1 cellular context compared by ENCODE assay signal in genomic region chr11:9982796-9983579, GRCh38.
TF ChIP-seq lines count a peak whose summit lies in the region.

No MANE protein-coding gene starts in this region.

TF ChIP-seq in K562, 482 proteins besides CTCF, POLR2A, EP300 and RAD21 (continued from another document):
- TF ChIP-seq ZNF592 (IDR thresholded peaks at IDR 0.05) (0 out of 2 replicates have a peak, but pooled peaks have one; percentile 25), CAMTA2 (CRISPR knock-in tag; conservative IDR thresholded peaks at IDR 0.05) (no peak), CXXC5 (CRISPR knock-in tag; IDR thresholded peaks at IDR 0.05) (peak; percentile 32; the same call in 1 of the 2 replicates), ZNF609 (CRISPR knock-in tag; IDR thresholded peaks at IDR 0.05; ENCODE audit: borderline replicate concordance) (no peak), CCAR2 (IDR thresholded peaks at IDR 0.05; ENCODE audit: low read depth, low read length) (no peak), CREM (IDR thresholded peaks at IDR 0.05; ENCODE audit: low read depth) (no peak), JUND (IDR thresholded peaks at IDR 0.05; ENCODE audit: borderline replicate concordance, low read depth, low read length) (peak; percentile 39; the same call in 1 of the 2 replicates), JUND (tag; IDR thresholded peaks at IDR 0.05; ENCODE audit: borderline replicate concordance, low read depth, low read length) (no peak; the same call in 2 of the 3 replicates), CTCFL (IDR thresholded peaks at IDR 0.05; ENCODE audit: borderline replicate concordance, insufficient read depth, low read depth, low read length, poor library complexity, severe bottlenecking) (no peak), ZNF316 (IDR thresholded peaks at IDR 0.05) (peak; percentile 75), SMAD4 (CRISPR knock-in tag; conservative IDR thresholded peaks at IDR 0.05) (0 out of 2 replicates have a peak, but pooled peaks have one; percentile 37), GTF2B (IDR thresholded peaks at IDR 0.05; ENCODE audit: extremely low read depth, insufficient read length) (no peak), TRIM24 (IDR thresholded peaks at IDR 0.05) (peak; percentile 31 to 53; a peak in 1 of 4 replicates), ARID1B (IDR thresholded peaks at IDR 0.05) (peak; percentile 64), FOXA1 (IDR thresholded peaks at IDR 0.05; ENCODE audit: borderline replicate concordance) (no peak), MIER1 (IDR thresholded peaks at IDR 0.05; ENCODE audit: low read depth) (no peak), HDAC6 (IDR thresholded peaks at IDR 0.05; ENCODE audit: low read depth, low read length) (no peak), CLOCK (CRISPR knock-in tag; IDR thresholded peaks at IDR 0.05; ENCODE audit: borderline replicate concordance) (no peak), KDM1A (IDR thresholded peaks at IDR 0.05) (peak; percentile 9 to 31; a peak in 1 of 4 replicates), LARP7 (IDR thresholded peaks at IDR 0.05) (no peak), DMBX1 (CRISPR knock-in tag; IDR thresholded peaks at IDR 0.05; ENCODE audit: borderline replicate concordance) (peak; percentile 41; the same call in 1 of the 2 replicates), MBD1 (CRISPR knock-in tag; IDR thresholded peaks at IDR 0.05) (no peak), ZFP36 (IDR thresholded peaks at IDR 0.05; ENCODE audit: low read depth, low read length, partially characterized antibody) (peak; percentile 90), EGR1 (conservative IDR thresholded peaks at IDR 0.05) (peak; percentile 52), ZNF143 (CRISPR knock-in tag; IDR thresholded peaks at IDR 0.05) (no peak), CC2D1A (IDR thresholded peaks at IDR 0.05) (0 out of 2 replicates have a peak, but pooled peaks have one; percentile 30), ZKSCAN8 (CRISPR knock-in tag; IDR thresholded peaks at IDR 0.05) (no peak), MEIS2 (IDR thresholded peaks at IDR 0.05; ENCODE audit: partially characterized antibody) (no peak), ATF3 (IDR thresholded peaks at IDR 0.05) (peak; percentile 25), ATF3 (CRISPR knock-in tag; conservative IDR thresholded peaks at IDR 0.05) (no peak), ZFX (CRISPR knock-in tag; IDR thresholded peaks at IDR 0.05) (peak; percentile 36; the same call in 1 of the 2 replicates), ESRRB (CRISPR knock-in tag; IDR thresholded peaks at IDR 0.05; ENCODE audit: borderline replicate concordance) (no peak), CBFA2T3 (IDR thresholded peaks at IDR 0.05) (peak; percentile 45), MAFF (IDR thresholded peaks at IDR 0.05; ENCODE audit: low read length) (peak; percentile 36; the same call in 1 of the 2 replicates), DPF2 (IDR thresholded peaks at IDR 0.05) (peak; percentile 49; the same call in 1 of the 2 replicates), CREB3L1 (IDR thresholded peaks at IDR 0.05; ENCODE audit: borderline replicate concordance, low read depth) (no peak)
